ENCODE assay signal across 13 cellular contexts in genomic region chr3:121992601-121993560, GRCh38. TPM values are rescaled to one million over a fixed set of nuclear protein-coding genes. Genes with fewer than 3 reads are reported as not detected.
DNase-seq lines count a peak whose midpoint lies in the region; ATAC-seq, FAIRE-seq and TF ChIP-seq lines count a peak whose summit lies in the region.
"Had no signal": no experiment of that assay in that cellular context is flagged by ENCODE, and none has a peak within 500 bp of the region (broad histone marks: within the 10 kb centered on the region; RNA-seq: fewer than 3 reads in every experiment).

No MANE protein-coding gene starts in this region.

- no peaks in the 10 kb centered on the region for H3K36me3 Mint-ChIP-seq in chondrocyte (ENCODE audit: low read depth)

- no peak for TF ChIP-seq POLR2A in GM12892 (IDR thresholded peaks at IDR 0.05; ENCODE audit: low read depth, low read length)

- H3K27me3 Mint-ChIP-seq in chondrocyte (ENCODE audit: low read depth) = peaks cover 5% of the 10 kb centered on the region

- DNase-seq in GM12892 (ENCODE audit: insufficient read length) = peak; percentile 40
- DNase-seq in chondrocyte (ENCODE audit: low spot score) = peak; percentile 75
- no peak for DNase-seq in SW480 (ENCODE audit: low spot score)
- no peak for DNase-seq in NCI-H524 (lab: John Stamatoyannopoulos, UW)
- no peak for DNase-seq in epidermal melanocyte (ENCODE audit: insufficient read length, low spot score)
- DNase-seq in DMS79 (lab: John Stamatoyannopoulos, UW) = no peak
- DNase-seq: activated gamma-delta T cell, NCI-H524 treated with DMSO at 0.1 percent for 48 hours, T-helper 9 cell, thyroid gland had no signal

- H3K4me3 Mint-ChIP-seq in chondrocyte (ENCODE audit: unreplicated experiment) = no peak overlapping the region

- peak; percentile 94 for FAIRE-seq in GM12892 (lab: Jason Lieb, UNC)

- no peaks in the 10 kb centered on the region for H3K9me3 Mint-ChIP-seq in chondrocyte (ENCODE audit: low read depth)

- peak; percentile 45 for ATAC-seq in GM21381 (IDR thresholded peaks at IDR 0.05; ENCODE audit: unreplicated experiment)
- ATAC-seq in HG03108 (IDR thresholded peaks at IDR 0.05; ENCODE audit: unreplicated experiment) = peak; percentile 45

- H3K27ac Mint-ChIP-seq in chondrocyte (ENCODE audit: unreplicated experiment) = no peak overlapping the region

- TF ChIP-seq CTCF in chondrocyte (IDR thresholded peaks at IDR 0.05) = no peak

- peaks cover 11% of the 10 kb centered on the region for H3K4me1 Mint-ChIP-seq in chondrocyte (ENCODE audit: low read depth)

RNA-seq across cellular contexts. Expression of gene ILDR1, which starts 29.2 kb away (rescaled TPM):
- polyA plus RNA-seq in GM12892 (2012; ENCODE audit: missing spikeins) = 3.3 TPM
- not detected in 3 replicates for total RNA-seq in chondrocyte
- polyA plus RNA-seq: BJ had no signal

Comparison
In these comparisons a context has a peak if more than half of its experiments do, and no peak if none do; other contexts are left out.
1. DNase-seq: peak in GM12892 (single experiment) and chondrocyte (single experiment); none in SW480 (single experiment), NCI-H524 (0 of 2), epidermal melanocyte (single experiment) and DMS79 (single experiment).